ENCODE assay signal across 17 cellular contexts in the genomic region with DNA sequence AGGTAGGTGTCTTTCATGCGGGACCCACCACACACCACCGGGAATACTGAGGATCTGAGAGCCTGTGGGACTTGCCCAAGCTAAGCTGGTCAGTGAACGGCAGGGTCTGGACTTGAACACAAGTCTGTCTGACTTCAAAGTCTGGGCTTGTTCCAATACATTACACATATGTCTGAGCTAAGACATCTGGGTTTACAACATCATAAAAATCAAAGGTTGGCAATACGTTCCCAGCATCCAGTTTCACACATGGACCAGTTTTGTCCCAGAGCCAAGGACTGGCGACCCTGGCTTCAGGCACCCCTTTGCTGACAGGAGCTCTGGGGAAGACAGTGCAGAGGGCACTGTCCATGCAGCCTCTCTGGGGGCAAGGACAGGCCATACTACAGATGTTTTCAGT.
"Had no signal": no experiment of that assay in that cellular context is flagged by ENCODE, and none has a peak within 500 bp of the region (broad histone marks: within the 10 kb centered on the region; RNA-seq: fewer than 3 reads in every experiment).

No MANE protein-coding gene starts in this region.

- H3K27me3 ChIP-seq: dorsolateral prefrontal cortex, heart left ventricle, tibial artery, uterus had no signal

- H3K4me3 ChIP-seq: dorsolateral prefrontal cortex, heart left ventricle, left ventricle myocardium inferior, tibial artery, uterus had no signal

- ATAC-seq: activated naive CD8-positive, alpha-beta T cell treated with anti-CD3 and anti-CD28 coated beads, Interleukin-2, amount 50 U/mL, for 24 hours; activated T-helper 17 cell treated with anti-CD3 and anti-CD28 coated beads, Interleukin-2, amount 50 U/mL, for 72 hours; natural killer cell; stimulated activated memory B cell treated with anti-CD40 and anti-IgM and Interleukin-4, amounts not matched to agents 10 μg/mL and 1 μg/mL and 100 μg/mL, for 72 hours had no signal

- H3K4me3 Mint-ChIP-seq: activated naive CD8-positive, alpha-beta T cell treated with anti-CD3 and anti-CD28 coated beads, Interleukin-2, amount 50 U/mL, for 24 hours; activated T-helper 17 cell treated with anti-CD3 and anti-CD28 coated beads, Interleukin-2, amount 50 U/mL, for 72 hours; endodermal cell; natural killer cell; stimulated activated memory B cell treated with anti-CD40 and anti-IgM and Interleukin-4, amounts not matched to agents 10 μg/mL and 1 μg/mL and 100 μg/mL, for 72 hours had no signal

- H3K27ac ChIP-seq: dorsolateral prefrontal cortex, heart left ventricle, left ventricle myocardium inferior, tibial artery, uterus, VCaP had no signal

- H3K9me3 ChIP-seq: heart left ventricle, left ventricle myocardium inferior, tibial artery, uterus had no signal

- H3K36me3 ChIP-seq: heart left ventricle, left ventricle myocardium inferior, tibial artery, uterus had no signal

- DNase-seq: activated CD4-positive, alpha-beta T cell treated with anti-CD3 and anti-CD28 coated beads for 1 hour; activated CD4-positive, alpha-beta T cell treated with anti-CD3 and anti-CD28 coated beads, Interleukin-2, amount 50 U/mL, for 4 hours; activated naive CD4-positive, alpha-beta T cell treated with Interleukin-2 at 50 U/mL for 16 hours; activated naive CD8-positive, alpha-beta T cell treated with anti-CD3 and anti-CD28 coated beads, Interleukin-2, amount 50 U/mL, for 24 hours; dorsolateral prefrontal cortex; endodermal cell; foreskin melanocyte; heart left ventricle; left ventricle myocardium inferior; natural killer cell; retina; stimulated activated CD4-positive, alpha-beta T cell treated with anti-CD3 and anti-CD28 coated beads, Interleukin-2, amount 100 ng/mL, for 48 hours; tibial artery; uterus had no signal

- H3K36me3 Mint-ChIP-seq: natural killer cell; stimulated activated memory B cell treated with anti-CD40 and anti-IgM and Interleukin-4, amounts not matched to agents 10 μg/mL and 1 μg/mL and 100 μg/mL, for 72 hours had no signal

- H3K9me3 Mint-ChIP-seq: activated naive CD8-positive, alpha-beta T cell treated with anti-CD3 and anti-CD28 coated beads, Interleukin-2, amount 50 U/mL, for 24 hours; activated T-helper 17 cell treated with anti-CD3 and anti-CD28 coated beads, Interleukin-2, amount 50 U/mL, for 72 hours; endodermal cell; natural killer cell; stimulated activated memory B cell treated with anti-CD40 and anti-IgM and Interleukin-4, amounts not matched to agents 10 μg/mL and 1 μg/mL and 100 μg/mL, for 72 hours had no signal

- H3K27ac Mint-ChIP-seq: activated naive CD8-positive, alpha-beta T cell treated with anti-CD3 and anti-CD28 coated beads, Interleukin-2, amount 50 U/mL, for 24 hours; activated T-helper 17 cell treated with anti-CD3 and anti-CD28 coated beads, Interleukin-2, amount 50 U/mL, for 72 hours; endodermal cell; natural killer cell; stimulated activated memory B cell treated with anti-CD40 and anti-IgM and Interleukin-4, amounts not matched to agents 10 μg/mL and 1 μg/mL and 100 μg/mL, for 72 hours had no signal
